In the genomic region with DNA sequence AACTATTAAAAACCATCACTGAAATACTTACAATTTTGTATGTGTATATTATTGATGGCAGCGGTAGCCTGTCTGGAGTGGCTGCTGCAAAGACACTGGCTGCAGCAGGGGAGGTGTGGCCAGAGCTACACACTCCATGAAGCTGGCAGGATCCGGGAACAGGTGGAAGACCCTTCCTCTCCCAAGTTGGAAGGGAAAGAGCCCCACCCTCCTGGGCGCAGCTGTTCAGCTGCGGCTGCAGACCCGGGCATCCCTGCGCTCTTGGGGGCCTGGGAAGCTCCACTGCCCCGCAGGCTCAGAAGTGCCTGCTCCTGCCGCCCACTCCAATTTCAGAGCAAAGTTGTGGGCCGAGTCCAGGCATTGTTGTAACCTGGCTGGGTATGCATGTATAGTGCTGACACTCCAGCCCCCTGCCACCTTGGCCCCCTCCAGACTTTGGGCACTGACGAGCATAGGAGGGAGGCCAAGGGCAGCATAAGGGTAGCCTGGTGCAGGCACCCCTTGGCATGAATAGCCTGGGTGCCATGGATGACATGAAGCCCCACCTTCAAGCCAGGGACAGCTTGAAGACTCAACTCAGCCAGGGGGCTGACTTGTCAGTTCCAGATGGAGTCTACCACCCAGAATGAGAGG, we compare ENCODE assay signal across 24 cellular contexts.
"Had no signal": no experiment of that assay in that cellular context is flagged by ENCODE, and none has a peak within 500 bp of the region (broad histone marks: within the 10 kb centered on the region; RNA-seq: fewer than 3 reads in every experiment).

No MANE protein-coding gene starts in this region.

- H3K9me3 ChIP-seq: colonic mucosa, gastrocnemius medialis, prostate gland, right atrium auricular region, stomach, thyroid gland, vagina had no signal

- ATAC-seq: esophagus mucosa; gastrocnemius medialis; left lobe of liver; natural killer cell treated with Interleukin-12 subunit alpha and Interleukin-12 subunit beta and Interleukin-15 and Interleukin-18, amount 100 ng/mL, for 72 hours; stimulated activated effector memory CD8-positive, alpha-beta T cell treated with anti-CD3 and anti-CD28 coated beads, Interleukin-12 subunit alpha, Interleukin-12 subunit beta, amount 100 ng/mL, for 72 hours had no signal

- H3K27ac ChIP-seq: colonic mucosa, epithelial cell of prostate, gastrocnemius medialis, prostate gland, right atrium auricular region, thyroid gland, vagina had no signal

- FAIRE-seq: kidney, small intestine had no signal

- DNase-seq: colonic mucosa; effector CD8-positive, alpha-beta T cell; endodermal cell; foreskin fibroblast; gastrocnemius medialis; head of caudate nucleus; kidney; naive B cell; nucleus accumbens; small intestine; stimulated activated CD4-positive, alpha-beta T cell treated with anti-CD3 and anti-CD28 coated beads, Interleukin-2, amount 100 ng/mL, for 24 hours; stimulated activated CD4-positive, alpha-beta T cell treated with anti-CD3 and anti-CD28 coated beads, Interleukin-4, amount 100 ng/mL, for 24 hours; stimulated activated naive CD4-positive, alpha-beta T cell treated with Interleukin-2 at 50 U/mL for 16 hours; stomach; thyroid gland; trophoblast cell had no signal

- H3K4me3 ChIP-seq: colonic mucosa, gastrocnemius medialis, prostate gland, right atrium auricular region, stomach, thyroid gland, vagina had no signal

- H3K4me1 ChIP-seq: colonic mucosa, prostate gland had no signal

- H3K36me3 ChIP-seq: colonic mucosa, gastrocnemius medialis, prostate gland, right atrium auricular region, thyroid gland, vagina had no signal

- H3K27me3 ChIP-seq: colonic mucosa, gastrocnemius medialis, right atrium auricular region, stomach, thyroid gland, vagina had no signal
